8 cellular contexts compared by ENCODE assay signal in the genomic region with DNA sequence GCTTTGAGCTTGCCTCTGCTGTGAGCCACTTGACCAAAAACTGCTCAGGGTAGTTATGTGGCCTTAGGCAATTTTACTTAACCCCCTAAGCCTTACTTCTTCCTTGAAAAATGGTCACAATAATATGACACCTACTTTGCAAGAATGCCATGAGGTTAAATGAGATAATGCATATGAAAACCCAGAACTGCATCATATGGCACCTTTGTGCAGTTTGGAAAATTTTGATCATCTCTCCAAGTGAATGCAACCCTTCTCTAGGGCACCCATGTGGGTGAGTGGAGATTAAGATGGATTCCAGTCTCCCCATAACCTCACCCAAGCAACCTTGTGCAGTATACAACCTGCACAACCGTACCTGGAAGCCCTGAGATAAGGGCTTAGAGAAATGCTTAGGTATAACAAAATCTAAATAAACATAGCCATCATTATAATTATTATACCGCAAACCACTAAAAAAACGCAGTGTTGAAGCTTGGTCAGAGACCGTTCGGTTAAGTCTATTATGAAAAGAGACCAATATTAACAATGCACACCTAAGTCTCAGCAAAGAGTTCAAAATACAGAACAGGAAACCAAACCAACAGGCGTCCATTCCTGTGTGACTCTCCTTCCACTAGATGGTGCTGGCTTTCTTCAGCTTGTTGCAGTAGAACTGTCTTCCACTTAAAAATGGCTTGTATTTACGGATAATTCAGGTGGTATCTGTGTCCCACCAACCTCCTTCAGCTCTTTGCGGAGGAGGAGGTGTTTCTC. TPM values are rescaled to one million over a fixed set of nuclear protein-coding genes. Genes with fewer than 3 reads are reported as not detected.
A peak's percentile ranks its signal among the peaks of the same experiment; 100 is the strongest.
DNase-seq lines count a peak whose midpoint lies in the region; ATAC-seq and TF ChIP-seq lines count a peak whose summit lies in the region.

No MANE protein-coding gene starts in this region.

- TF ChIP-seq CTCF in CD4-positive, alpha-beta T cell (IDR thresholded peaks at IDR 0.05) = peak; percentile 18
- TF ChIP-seq CTCF in MCF 10A (IDR thresholded peaks at IDR 0.05; ENCODE audit: unreplicated experiment) (peak; percentile 66), left lung (IDR thresholded peaks at IDR 0.05) (peak in 1 of 2 donors; percentile 54), lower leg skin (IDR thresholded peaks at IDR 0.05) (no peak)

- no TSS peak for BruUV-seq in MCF 10A (replicated peaks; lab: Mats Ljungman, UMichigan)

- no peak for DNase-seq in CD4-positive, alpha-beta T cell
- DNase-seq in NCI-H2227 treated with DMSO at 0.1 percent for 48 hours (lab: John Stamatoyannopoulos, UW) = peak; percentile 57
- DNase-seq in MCF 10A (ENCODE audit: unreplicated experiment) = peak; percentile 68
- DNase-seq in left lung = no peak
- no peak for DNase-seq in nucleus accumbens (lab: John Stamatoyannopoulos, UW)
- DNase-seq in lower leg skin (ENCODE audit: low spot score in 2 of 2) = no peak

- H3K27ac ChIP-seq in CD4-positive, alpha-beta T cell (ENCODE audit: low read depth, low read length) = no peak overlapping the region
- no peak overlapping the region for H3K27ac ChIP-seq in left lung

- CTCF ChIA-PET in CD4-positive, alpha-beta T cell (lab: Charles Lee) = no interaction called here
- CTCF ChIA-PET in MCF 10A (lab: Yijun Ruan, JAX) = interaction anchor here (0.5 to 4.4 kb wide), 35 partner anchors 10 to 520 kb away, joined by 3 to 22 read pairs (median 4); partner anchors contain the start of genes ASB15 and NDUFA5

- H3K27me3 ChIP-seq in CD4-positive, alpha-beta T cell (ENCODE audit: control insufficient read depth, insufficient read depth, low read length) = no peaks in the 10 kb centered on the region
- peaks cover 0 to 5% of the 10 kb centered on the region in 2 donors for H3K27me3 ChIP-seq in left lung

- no peak overlapping the region for H3K27ac Mint-ChIP-seq in CD4-positive, alpha-beta T cell
- no peak overlapping the region for H3K27ac Mint-ChIP-seq in MCF 10A (ENCODE audit: low read depth, unreplicated experiment)

- no peaks in the 10 kb centered on the region for H3K4me1 Mint-ChIP-seq in CD4-positive, alpha-beta T cell (ENCODE audit: low read depth)
- H3K4me1 Mint-ChIP-seq in MCF 10A (ENCODE audit: insufficient read depth, unreplicated experiment) = no peaks in the 10 kb centered on the region

- no peaks in the 10 kb centered on the region for H3K4me1 ChIP-seq in left lung

- no peak for TF ChIP-seq POLR2A in lower leg skin (IDR thresholded peaks at IDR 0.05)

- H3K36me3 Mint-ChIP-seq in CD4-positive, alpha-beta T cell (ENCODE audit: low read depth) = no peaks in the 10 kb centered on the region
- H3K36me3 Mint-ChIP-seq in MCF 10A (ENCODE audit: insufficient read depth, unreplicated experiment) = no peaks in the 10 kb centered on the region

- POLR2A ChIA-PET in CD4-positive, alpha-beta T cell (lab: Charles Lee) = no interaction called here
- POLR2A ChIA-PET in MCF 10A (lab: Yijun Ruan, JAX) = interaction anchor here (1.0 kb wide), 1 partner anchor 23 kb away, joined by 3 read pairs; the partner anchor contains the start of gene NDUFA5

- peaks cover 31% of the 10 kb centered on the region for H3K27me3 Mint-ChIP-seq in CD4-positive, alpha-beta T cell
- no peaks in the 10 kb centered on the region for H3K27me3 Mint-ChIP-seq in MCF 10A (ENCODE audit: insufficient read depth, unreplicated experiment)

- H3K9me3 Mint-ChIP-seq in CD4-positive, alpha-beta T cell = no peaks in the 10 kb centered on the region
- no peaks in the 10 kb centered on the region for H3K9me3 Mint-ChIP-seq in MCF 10A (ENCODE audit: unreplicated experiment)

- no peaks in the 10 kb centered on the region for H3K36me3 ChIP-seq in left lung

- H3K9me3 ChIP-seq in CD4-positive, alpha-beta T cell (ENCODE audit: control insufficient read depth, low read length) = no peaks in the 10 kb centered on the region
- H3K9me3 ChIP-seq in left lung = no peaks in the 10 kb centered on the region

- peak; percentile 41 for ATAC-seq in CD4-positive, alpha-beta T cell (ENCODE audit: poor library complexity)
- peak; percentile 74 for ATAC-seq in GM18858 (IDR thresholded peaks at IDR 0.05; ENCODE audit: unreplicated experiment)
- ATAC-seq in HG03103 (IDR thresholded peaks at IDR 0.05; ENCODE audit: low read depth, unreplicated experiment) = peak; percentile 72
- ATAC-seq in left lung = peak; percentile 86

- 31 to 39% methylated on average over 8 of the region's 8 CpGs for WGBS in lower leg skin, 2 donors

- H3K4me3 Mint-ChIP-seq in CD4-positive, alpha-beta T cell = no peak overlapping the region
- no peak overlapping the region for H3K4me3 Mint-ChIP-seq in MCF 10A (ENCODE audit: unreplicated experiment)

- H3K4me3 ChIP-seq in left lung (no peak overlapping the region), lower leg skin (ENCODE audit: low read depth, poor library complexity, severe bottlenecking) (no peak overlapping the region)

- intact Hi-C loops in CD4-positive, alpha-beta T cell (cut with DNase I, micrococcal nuclease) = loop anchor here (5.0 to 10.0 kb wide), 2 partner anchors 287 to 1274 kb away; no protein-coding TSS in a partner anchor
- intact Hi-C loops in MCF 10A (cut with micrococcal nuclease) = loop anchor here (1.0 to 5.0 kb wide), 6 partner anchors 54 to 292 kb away; no protein-coding TSS in a partner anchor
- intact Hi-C loops in left lung (cut with DNase I) = no loop called here
- intact Hi-C loops in lower leg skin (cut with DNase I; ENCODE audit: low total_unique reads) = loop anchor here (10.0 kb wide), 1 partner anchor 76 kb away; no protein-coding TSS in a partner anchor

RNA-seq across cellular contexts. Expression of gene ASB15, which starts 21.0 kb away (rescaled TPM):
- total RNA-seq in CD4-positive, alpha-beta T cell = not detected
- not detected in 2 replicates for total RNA-seq in MCF 10A (2022)
- not detected for total RNA-seq in left lung
- not detected for total RNA-seq in lower leg skin

RNA-seq across cellular contexts. Expression of gene NDUFA5, which starts 23.0 kb away (rescaled TPM):
- 10 to 100 TPM; 67.9 to 68.6 TPM for total RNA-seq in CD4-positive, alpha-beta T cell
- 71.9 and 72.8 TPM in 2 replicates for total RNA-seq in MCF 10A (2022)
- total RNA-seq in left lung = 10 to 100 TPM; 55.2 to 66.6 TPM
- 10 to 100 TPM; 24.9 to 41.9 (median 26.6) TPM for total RNA-seq in lower leg skin

RNA-seq across cellular contexts. Expression of gene IQUB, which starts 46.2 kb away (rescaled TPM):
- total RNA-seq in CD4-positive, alpha-beta T cell = not detected
- total RNA-seq in MCF 10A (2022) = 0.16 and 0.17 TPM in 2 replicates
- 1 to 10 TPM in 1 of 2 donors, under 1 TPM in 1; 0.87 to 1.3 TPM for total RNA-seq in left lung
- total RNA-seq in lower leg skin = under 1 TPM in 2 of 4 donors, not detected in 2; 0.22 to 0.55 TPM

Comparison
In these comparisons a context has a peak if more than half of its experiments do, and no peak if none do; other contexts are left out.
1. DNase-seq: peak in NCI-H2227 treated with DMSO at 0.1 percent for 48 hours (single experiment) and MCF 10A (single experiment); none in CD4-positive, alpha-beta T cell (0 of 10), left lung (0 of 2), nucleus accumbens (0 of 56) and lower leg skin (0 of 2).
2. CTCF ChIP-seq: peak in CD4-positive, alpha-beta T cell (single experiment) and MCF 10A (single experiment); none in lower leg skin (0 of 3).
3. intact Hi-C loops: an anchor here in CD4-positive, alpha-beta T cell (5.0 to 10.0 kb wide), MCF 10A (1.0 to 5.0 kb wide) and lower leg skin (10.0 kb wide); none called in left lung.
4. Peak in every context shown above with its lines, with median percentiles within 50 percentile points of each other: ATAC-seq.